In genomic region chr12:52956987-52957386, GRCh38 we compare ENCODE assay signal across 2 cellular contexts.
TF ChIP-seq lines count a peak whose summit lies in the region.

No MANE protein-coding gene starts in this region.

TF ChIP-seq in SK-N-SH treated with all-trans-retinoic acid at 6 μM for 48 hours, 23 proteins besides CTCF, POLR2A, EP300 and RAD21 (continued from another document):
- TF ChIP-seq PATZ1 (CRISPR knock-in tag; IDR thresholded peaks at IDR 0.05; ENCODE audit: borderline replicate concordance) (no peak), ZC3H10 (CRISPR knock-in tag; IDR thresholded peaks at IDR 0.05) (no peak), RARB (CRISPR knock-in tag; IDR thresholded peaks at IDR 0.05) (no peak), POU6F1 (CRISPR knock-in tag; IDR thresholded peaks at IDR 0.05; ENCODE audit: borderline replicate concordance, low read depth) (no peak), ZFP30 (CRISPR knock-in tag; IDR thresholded peaks at IDR 0.05) (no peak), ARNTL (CRISPR knock-in tag; IDR thresholded peaks at IDR 0.05; ENCODE audit: borderline replicate concordance, low read depth) (no peak), BACH2 (CRISPR knock-in tag; IDR thresholded peaks at IDR 0.05; ENCODE audit: borderline replicate concordance) (no peak), GLIS3 (CRISPR knock-in tag; IDR thresholded peaks at IDR 0.05) (no peak), ZFP3 (CRISPR knock-in tag; IDR thresholded peaks at IDR 0.05) (no peak), OSR1 (CRISPR knock-in tag; IDR thresholded peaks at IDR 0.05) (no peak), TOX (CRISPR knock-in tag; IDR thresholded peaks at IDR 0.05; ENCODE audit: borderline replicate concordance) (no peak), PPARA (CRISPR knock-in tag; IDR thresholded peaks at IDR 0.05; ENCODE audit: borderline replicate concordance) (no peak), ESRRG (CRISPR knock-in tag; IDR thresholded peaks at IDR 0.05) (no peak), CSDC2 (CRISPR knock-in tag; IDR thresholded peaks at IDR 0.05) (no peak), TCF4 (CRISPR knock-in tag; IDR thresholded peaks at IDR 0.05; ENCODE audit: borderline replicate concordance) (no peak)
- TF ChIP-seq, protein P1, sequence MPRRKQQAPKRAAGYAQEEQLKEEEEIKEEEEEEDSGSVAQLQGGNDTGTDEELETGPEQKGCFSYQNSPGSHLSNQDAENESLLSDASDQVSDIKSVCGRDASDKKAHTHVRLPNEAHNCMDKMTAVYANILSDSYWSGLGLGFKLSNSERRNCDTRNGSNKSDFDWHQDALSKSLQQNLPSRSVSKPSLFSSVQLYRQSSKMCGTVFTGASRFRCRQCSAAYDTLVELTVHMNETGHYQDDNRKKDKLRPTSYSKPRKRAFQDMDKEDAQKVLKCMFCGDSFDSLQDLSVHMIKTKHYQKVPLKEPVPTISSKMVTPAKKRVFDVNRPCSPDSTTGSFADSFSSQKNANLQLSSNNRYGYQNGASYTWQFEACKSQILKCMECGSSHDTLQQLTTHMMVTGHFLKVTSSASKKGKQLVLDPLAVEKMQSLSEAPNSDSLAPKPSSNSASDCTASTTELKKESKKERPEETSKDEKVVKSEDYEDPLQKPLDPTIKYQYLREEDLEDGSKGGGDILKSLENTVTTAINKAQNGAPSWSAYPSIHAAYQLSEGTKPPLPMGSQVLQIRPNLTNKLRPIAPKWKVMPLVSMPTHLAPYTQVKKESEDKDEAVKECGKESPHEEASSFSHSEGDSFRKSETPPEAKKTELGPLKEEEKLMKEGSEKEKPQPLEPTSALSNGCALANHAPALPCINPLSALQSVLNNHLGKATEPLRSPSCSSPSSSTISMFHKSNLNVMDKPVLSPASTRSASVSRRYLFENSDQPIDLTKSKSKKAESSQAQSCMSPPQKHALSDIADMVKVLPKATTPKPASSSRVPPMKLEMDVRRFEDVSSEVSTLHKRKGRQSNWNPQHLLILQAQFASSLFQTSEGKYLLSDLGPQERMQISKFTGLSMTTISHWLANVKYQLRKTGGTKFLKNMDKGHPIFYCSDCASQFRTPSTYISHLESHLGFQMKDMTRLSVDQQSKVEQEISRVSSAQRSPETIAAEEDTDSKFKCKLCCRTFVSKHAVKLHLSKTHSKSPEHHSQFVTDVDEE (CRISPR knock-in tag; IDR thresholded peaks at IDR 0.05) = no peak
- TF ChIP-seq, protein P2, sequence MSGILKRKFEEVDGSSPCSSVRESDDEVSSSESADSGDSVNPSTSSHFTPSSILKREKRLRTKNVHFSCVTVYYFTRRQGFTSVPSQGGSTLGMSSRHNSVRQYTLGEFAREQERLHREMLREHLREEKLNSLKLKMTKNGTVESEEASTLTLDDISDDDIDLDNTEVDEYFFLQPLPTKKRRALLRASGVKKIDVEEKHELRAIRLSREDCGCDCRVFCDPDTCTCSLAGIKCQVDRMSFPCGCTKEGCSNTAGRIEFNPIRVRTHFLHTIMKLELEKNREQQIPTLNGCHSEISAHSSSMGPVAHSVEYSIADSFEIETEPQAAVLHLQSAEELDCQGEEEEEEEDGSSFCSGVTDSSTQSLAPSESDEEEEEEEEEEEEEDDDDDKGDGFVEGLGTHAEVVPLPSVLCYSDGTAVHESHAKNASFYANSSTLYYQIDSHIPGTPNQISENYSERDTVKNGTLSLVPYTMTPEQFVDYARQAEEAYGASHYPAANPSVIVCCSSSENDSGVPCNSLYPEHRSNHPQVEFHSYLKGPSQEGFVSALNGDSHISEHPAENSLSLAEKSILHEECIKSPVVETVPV (CRISPR knock-in tag; IDR thresholded peaks at IDR 0.05) = no peak

TF ChIP-seq in SK-N-SH, 30 proteins besides CTCF, POLR2A, EP300 and RAD21 (continued from another document):
- TF ChIP-seq, protein P3, sequence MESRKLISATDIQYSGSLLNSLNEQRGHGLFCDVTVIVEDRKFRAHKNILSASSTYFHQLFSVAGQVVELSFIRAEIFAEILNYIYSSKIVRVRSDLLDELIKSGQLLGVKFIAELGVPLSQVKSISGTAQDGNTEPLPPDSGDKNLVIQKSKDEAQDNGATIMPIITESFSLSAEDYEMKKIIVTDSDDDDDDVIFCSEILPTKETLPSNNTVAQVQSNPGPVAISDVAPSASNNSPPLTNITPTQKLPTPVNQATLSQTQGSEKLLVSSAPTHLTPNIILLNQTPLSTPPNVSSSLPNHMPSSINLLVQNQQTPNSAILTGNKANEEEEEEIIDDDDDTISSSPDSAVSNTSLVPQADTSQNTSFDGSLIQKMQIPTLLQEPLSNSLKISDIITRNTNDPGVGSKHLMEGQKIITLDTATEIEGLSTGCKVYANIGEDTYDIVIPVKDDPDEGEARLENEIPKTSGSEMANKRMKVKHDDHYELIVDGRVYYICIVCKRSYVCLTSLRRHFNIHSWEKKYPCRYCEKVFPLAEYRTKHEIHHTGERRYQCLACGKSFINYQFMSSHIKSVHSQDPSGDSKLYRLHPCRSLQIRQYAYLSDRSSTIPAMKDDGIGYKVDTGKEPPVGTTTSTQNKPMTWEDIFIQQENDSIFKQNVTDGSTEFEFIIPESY (IDR thresholded peaks at IDR 0.05; ENCODE audit: borderline replicate concordance, low read depth) = no peak
- TF ChIP-seq RXRA (IDR thresholded peaks at IDR 0.05; ENCODE audit: borderline replicate concordance, low read depth) (no peak), SIN3A (IDR thresholded peaks at IDR 0.05; ENCODE audit: borderline replicate concordance, low read depth, low read length) (no peak), RFX5 (IDR thresholded peaks at IDR 0.05; ENCODE audit: low read length) (no peak)
- TF ChIP-seq, protein P4, sequence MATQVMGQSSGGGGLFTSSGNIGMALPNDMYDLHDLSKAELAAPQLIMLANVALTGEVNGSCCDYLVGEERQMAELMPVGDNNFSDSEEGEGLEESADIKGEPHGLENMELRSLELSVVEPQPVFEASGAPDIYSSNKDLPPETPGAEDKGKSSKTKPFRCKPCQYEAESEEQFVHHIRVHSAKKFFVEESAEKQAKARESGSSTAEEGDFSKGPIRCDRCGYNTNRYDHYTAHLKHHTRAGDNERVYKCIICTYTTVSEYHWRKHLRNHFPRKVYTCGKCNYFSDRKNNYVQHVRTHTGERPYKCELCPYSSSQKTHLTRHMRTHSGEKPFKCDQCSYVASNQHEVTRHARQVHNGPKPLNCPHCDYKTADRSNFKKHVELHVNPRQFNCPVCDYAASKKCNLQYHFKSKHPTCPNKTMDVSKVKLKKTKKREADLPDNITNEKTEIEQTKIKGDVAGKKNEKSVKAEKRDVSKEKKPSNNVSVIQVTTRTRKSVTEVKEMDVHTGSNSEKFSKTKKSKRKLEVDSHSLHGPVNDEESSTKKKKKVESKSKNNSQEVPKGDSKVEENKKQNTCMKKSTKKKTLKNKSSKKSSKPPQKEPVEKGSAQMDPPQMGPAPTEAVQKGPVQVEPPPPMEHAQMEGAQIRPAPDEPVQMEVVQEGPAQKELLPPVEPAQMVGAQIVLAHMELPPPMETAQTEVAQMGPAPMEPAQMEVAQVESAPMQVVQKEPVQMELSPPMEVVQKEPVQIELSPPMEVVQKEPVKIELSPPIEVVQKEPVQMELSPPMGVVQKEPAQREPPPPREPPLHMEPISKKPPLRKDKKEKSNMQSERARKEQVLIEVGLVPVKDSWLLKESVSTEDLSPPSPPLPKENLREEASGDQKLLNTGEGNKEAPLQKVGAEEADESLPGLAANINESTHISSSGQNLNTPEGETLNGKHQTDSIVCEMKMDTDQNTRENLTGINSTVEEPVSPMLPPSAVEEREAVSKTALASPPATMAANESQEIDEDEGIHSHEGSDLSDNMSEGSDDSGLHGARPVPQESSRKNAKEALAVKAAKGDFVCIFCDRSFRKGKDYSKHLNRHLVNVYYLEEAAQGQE (IDR thresholded peaks at IDR 0.05; ENCODE audit: low read depth, low read length) = no peak
- TF ChIP-seq, protein P5, sequence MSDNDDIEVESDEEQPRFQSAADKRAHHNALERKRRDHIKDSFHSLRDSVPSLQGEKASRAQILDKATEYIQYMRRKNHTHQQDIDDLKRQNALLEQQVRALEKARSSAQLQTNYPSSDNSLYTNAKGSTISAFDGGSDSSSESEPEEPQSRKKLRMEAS (IDR thresholded peaks at IDR 0.05; ENCODE audit: low read depth) = no peak
